Comparison of ENCODE assay signal across 23 cellular contexts in the genomic region with DNA sequence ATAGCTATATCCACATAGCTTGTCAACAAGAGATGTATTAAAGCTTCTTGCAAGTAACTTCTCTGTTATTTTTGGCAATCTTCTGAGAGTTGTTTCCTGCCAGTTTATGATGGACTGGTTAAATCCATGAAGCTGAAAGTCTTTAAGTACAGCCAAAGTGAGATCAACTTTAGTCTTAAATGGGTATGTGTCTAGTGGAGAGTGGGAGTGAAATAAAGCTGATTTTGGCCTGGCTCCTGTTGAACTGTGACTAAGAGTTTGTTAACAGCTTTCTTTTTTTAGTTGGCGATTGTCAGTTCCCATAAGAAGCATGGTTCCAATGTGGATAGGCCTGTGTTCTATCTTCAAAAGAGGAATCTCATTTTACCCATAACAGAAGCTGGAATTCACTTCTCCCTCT.
"Had no signal": no experiment of that assay in that cellular context is flagged by ENCODE, and none has a peak within 500 bp of the region (broad histone marks: within the 10 kb centered on the region; RNA-seq: fewer than 3 reads in every experiment).

No MANE protein-coding gene starts in this region.

- H3K4me3 Mint-ChIP-seq: activated CD8-positive, alpha-beta memory T cell treated with anti-CD3 and anti-CD28 coated beads, Interleukin-2, amount 10 ng/mL, durations not matched to agents 7 days and 5 days; activated CD8-positive, alpha-beta T cell treated with anti-CD3 and anti-CD28 coated beads, Interleukin-2, amount 10 ng/mL, durations not matched to agents 7 days and 5 days; activated naive CD8-positive, alpha-beta T cell; activated T-cell treated with anti-CD3 and anti-CD28 coated beads, Interleukin-2, amount 50 U/mL, for 24 hours; activated T-helper 1 cell treated with anti-CD3 and anti-CD28 coated beads, Interleukin-12 subunit alpha, Interleukin-12 subunit beta, Interleukin-2, Interleukin-4 antibody, amounts not matched to agents 30 ng/mL and 10 ng/mL and 1 ng/mL, durations not matched to agents 14 hours and 24 hours and 36 hours; brain; T-helper 1 cell treated with Interleukin-12 subunit alpha and Interleukin-12 subunit beta and Interleukin-4 antibody, amounts not matched to agents 30 μg/mL and 1 μg/mL, for 36 hours had no signal

- H3K36me3 ChIP-seq: SJSA1 had no signal

- H3K4me1 ChIP-seq: SJSA1 had no signal

- H3K4me3 ChIP-seq: SJSA1 had no signal

- H3K27ac ChIP-seq: SJSA1 had no signal

- ATAC-seq: activated CD4-positive, CD25-positive, alpha-beta regulatory T cell treated with anti-CD3 and anti-CD28 coated beads, Interleukin-2, amount 50 U/mL, for 24 hours; activated CD8-positive, alpha-beta memory T cell treated with anti-CD3 and anti-CD28 coated beads, Interleukin-2, amount 10 ng/mL, durations not matched to agents 7 days and 5 days; activated CD8-positive, alpha-beta T cell treated with anti-CD3 and anti-CD28 coated beads, Interleukin-2, amount 10 ng/mL, durations not matched to agents 7 days and 5 days; SK-N-SH treated with all-trans-retinoic acid at 6 μM for 48 hours had no signal

- H3K4me1 Mint-ChIP-seq: activated CD8-positive, alpha-beta memory T cell treated with anti-CD3 and anti-CD28 coated beads, Interleukin-2, amount 10 ng/mL, durations not matched to agents 7 days and 5 days; brain had no signal

- H3K9me3 Mint-ChIP-seq: activated T-cell treated with anti-CD3 and anti-CD28 coated beads, Interleukin-2, amount 50 U/mL, for 24 hours; activated T-helper 1 cell treated with anti-CD3 and anti-CD28 coated beads, Interleukin-12 subunit alpha, Interleukin-12 subunit beta, Interleukin-2, Interleukin-4 antibody, amounts not matched to agents 30 ng/mL and 10 ng/mL and 1 ng/mL, durations not matched to agents 14 hours and 24 hours and 36 hours; T-helper 1 cell treated with Interleukin-12 subunit alpha and Interleukin-12 subunit beta and Interleukin-4 antibody, amounts not matched to agents 30 μg/mL and 1 μg/mL, for 36 hours had no signal

- DNase-seq: activated CD4-positive, alpha-beta T cell treated with anti-CD3 and anti-CD28 coated beads for 4 hours; activated CD8-positive, alpha-beta memory T cell treated with anti-CD3 and anti-CD28 coated beads, Interleukin-2, amount 10 ng/mL, durations not matched to agents 7 days and 5 days; activated CD8-positive, alpha-beta T cell treated with anti-CD3 and anti-CD28 coated beads, Interleukin-2, amount 10 ng/mL, durations not matched to agents 7 days and 5 days; activated effector memory CD4-positive, alpha-beta T cell treated with Interleukin-2 at 50 U/mL for 16 hours; activated naive CD4-positive, alpha-beta T cell treated with Interleukin-2 at 50 U/mL for 16 hours; activated T-cell treated with anti-CD3 and anti-CD28 coated beads, Interleukin-2, amount 50 U/mL, for 24 hours; amygdala; MM.1S; NCI-H1105; NCI-H1436; NCI-H1694 treated with DMSO at 0.1 percent for 48 hours; NCI-H2029 treated with DMSO at 0.1 percent for 48 hours; NCI-H345; NCI-H510A; NCI-H526 treated with DMSO at 0.1 percent for 48 hours; NCI-H82 had no signal

- H3K9me3 ChIP-seq: SJSA1 had no signal

- H3K27me3 Mint-ChIP-seq: activated CD8-positive, alpha-beta memory T cell treated with anti-CD3 and anti-CD28 coated beads, Interleukin-2, amount 10 ng/mL, durations not matched to agents 7 days and 5 days; activated naive CD8-positive, alpha-beta T cell; activated T-cell treated with anti-CD3 and anti-CD28 coated beads, Interleukin-2, amount 50 U/mL, for 24 hours had no signal

- H3K36me3 Mint-ChIP-seq: activated CD8-positive, alpha-beta memory T cell treated with anti-CD3 and anti-CD28 coated beads, Interleukin-2, amount 10 ng/mL, durations not matched to agents 7 days and 5 days; activated naive CD8-positive, alpha-beta T cell; brain had no signal

- H3K27me3 ChIP-seq: SJSA1 had no signal

- H3K27ac Mint-ChIP-seq: activated CD8-positive, alpha-beta memory T cell treated with anti-CD3 and anti-CD28 coated beads, Interleukin-2, amount 10 ng/mL, durations not matched to agents 7 days and 5 days; activated CD8-positive, alpha-beta T cell treated with anti-CD3 and anti-CD28 coated beads, Interleukin-2, amount 10 ng/mL, durations not matched to agents 7 days and 5 days; activated naive CD8-positive, alpha-beta T cell; activated T-cell treated with anti-CD3 and anti-CD28 coated beads, Interleukin-2, amount 50 U/mL, for 24 hours; activated T-helper 1 cell treated with anti-CD3 and anti-CD28 coated beads, Interleukin-12 subunit alpha, Interleukin-12 subunit beta, Interleukin-2, Interleukin-4 antibody, amounts not matched to agents 30 ng/mL and 10 ng/mL and 1 ng/mL, durations not matched to agents 14 hours and 24 hours and 36 hours; brain; T-helper 1 cell treated with Interleukin-12 subunit alpha and Interleukin-12 subunit beta and Interleukin-4 antibody, amounts not matched to agents 30 μg/mL and 1 μg/mL, for 36 hours had no signal
